8 cellular contexts compared by ENCODE assay signal in the genomic region with DNA sequence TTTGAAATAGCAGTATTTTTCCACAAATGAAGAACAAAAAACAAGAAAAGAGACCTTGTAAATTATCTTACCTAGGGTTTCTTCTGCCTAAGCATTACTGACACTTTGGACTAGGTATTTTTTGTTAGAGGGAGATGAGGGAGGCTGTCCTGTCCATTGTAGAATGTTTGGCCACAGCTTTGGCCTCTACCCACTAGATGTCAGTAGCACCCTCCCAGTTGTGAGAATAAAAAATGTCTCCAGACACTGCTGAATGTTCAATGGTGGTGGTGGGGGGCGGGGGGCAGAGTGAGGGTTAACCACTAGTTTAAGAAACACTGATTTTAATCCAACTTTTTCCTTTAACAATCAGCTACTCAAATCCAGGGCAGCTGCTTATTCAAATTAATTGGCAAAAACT. TPM values are rescaled to one million over a fixed set of nuclear protein-coding genes. Genes with fewer than 3 reads are reported as not detected.
A peak's percentile ranks its signal among the peaks of the same experiment; 100 is the strongest.
DNase-seq lines count a peak whose midpoint lies in the region; ATAC-seq and TF ChIP-seq lines count a peak whose summit lies in the region.

No MANE protein-coding gene starts in this region.

- DNase-seq in AG08395 (ENCODE audit: low spot score) (peak; percentile 5), activated B cell treated with CpG ODN at 0.5 μM for 24 hours (no peak), left lobe of liver (ENCODE audit: low spot score) (no peak), NCI-H1694 treated with DMSO at 0.1 percent for 48 hours (lab: John Stamatoyannopoulos, UW) (no peak), inferior parietal cortex (ENCODE audit: extremely low spot score) (no peak)
- no peak for DNase-seq in activated CD8-positive, alpha-beta memory T cell treated with anti-CD3 and anti-CD28 coated beads, Interleukin-2, amount 50 U/mL, for 48 hours

- TF ChIP-seq CTCF in activated B cell treated with CpG ODN at 0.5 μM for 24 hours (IDR thresholded peaks at IDR 0.05), result no peak

- H3K4me1 Mint-ChIP-seq in activated B cell treated with CpG ODN at 0.5 μM for 24 hours, result peaks cover 8% of the 10 kb centered on the region

- no peaks in the 10 kb centered on the region for H3K9me3 Mint-ChIP-seq in activated B cell treated with CpG ODN at 0.5 μM for 24 hours

- CTCF ChIA-PET in activated B cell treated with CpG ODN at 0.5 μM for 24 hours (lab: Charles Lee), result interaction anchor here (1.2 to 2.2 kb wide), 4 partner anchors 403 to 463 kb away, joined by 3 to 6 read pairs (median 4); no protein-coding TSS in a partner anchor

- H3K4me3 Mint-ChIP-seq in activated B cell treated with CpG ODN at 0.5 μM for 24 hours, result no peak overlapping the region

- intact Hi-C loops in activated B cell treated with CpG ODN at 0.5 μM for 24 hours (cut with micrococcal nuclease), result loop anchor here (1.0 to 10.0 kb wide), 4 partner anchors 22 to 1760 kb away; no protein-coding TSS in a partner anchor

- peaks cover 81% of the 10 kb centered on the region for H3K36me3 Mint-ChIP-seq in activated B cell treated with CpG ODN at 0.5 μM for 24 hours (ENCODE audit: low read depth)

- ATAC-seq in GM18861 (IDR thresholded peaks at IDR 0.05; ENCODE audit: unreplicated experiment) (peak; percentile 66), HG03108 (IDR thresholded peaks at IDR 0.05; ENCODE audit: unreplicated experiment) (peak; percentile 63), activated B cell treated with CpG ODN at 0.5 μM for 24 hours (ENCODE audit: low read depth) (peak; percentile 37), left lobe of liver (peak; percentile 92)

- H3K27me3 Mint-ChIP-seq in activated B cell treated with CpG ODN at 0.5 μM for 24 hours, result no peaks in the 10 kb centered on the region

- H3K27ac Mint-ChIP-seq in activated B cell treated with CpG ODN at 0.5 μM for 24 hours, result no peak overlapping the region

- POLR2A ChIA-PET in activated B cell treated with CpG ODN at 0.5 μM for 24 hours (lab: Charles Lee), result interaction anchor here (0.6 kb wide), 1 partner anchor 118 kb away, joined by 9 read pairs; no protein-coding TSS in a partner anchor

RNA-seq across cellular contexts. Expression of a gene that starts 25.8 kb away (rescaled TPM):
- total RNA-seq in activated B cell treated with CpG ODN at 0.5 μM for 24 hours (45.2 and 47.3 TPM in 2 replicates), left lobe of liver (16.9 TPM)

RNA-seq across cellular contexts. Expression of a gene that starts 56.5 kb away (rescaled TPM):
- total RNA-seq in activated B cell treated with CpG ODN at 0.5 μM for 24 hours (75.5 and 81.6 TPM in 2 replicates), left lobe of liver (18.8 TPM)

RNA-seq across cellular contexts. Expression of a gene that starts 56.6 kb away (rescaled TPM):
- total RNA-seq in activated B cell treated with CpG ODN at 0.5 μM for 24 hours (18.2 and 21.8 TPM in 2 replicates), left lobe of liver (6.3 TPM)

Comparison
In these comparisons a context has a peak if more than half of its experiments do, and no peak if none do; other contexts are left out.
1. ATAC-seq: peak in every context shown above with its lines; median percentile 92 in left lobe of liver; 66 in GM18861; 63 in HG03108; 37 in activated B cell treated with CpG ODN at 0.5 μM for 24 hours.